8 cellular contexts compared by ENCODE assay signal in genomic region chr5:43063731-43064171, GRCh38. TPM values are rescaled to one million over a fixed set of nuclear protein-coding genes. Genes with fewer than 3 reads are reported as not detected.
A peak's percentile ranks its signal among the peaks of the same experiment; 100 is the strongest.
DNase-seq lines count a peak whose midpoint lies in the region; ATAC-seq and TF ChIP-seq lines count a peak whose summit lies in the region.

No MANE protein-coding gene starts in this region.

- no peaks in the 10 kb centered on the region for H3K9me3 ChIP-seq in psoas muscle

- ATAC-seq in psoas muscle: no peak

- H3K4me3 ChIP-seq in psoas muscle: peak overlapping the region; percentile 94

- H3K27me3 ChIP-seq in psoas muscle (ENCODE audit: insufficient read depth in 3 of 3, low read length in 2 of 3): no peaks in the 10 kb centered on the region

- TF ChIP-seq CTCF in RWPE1 (conservative IDR thresholded peaks at IDR 0.05; ENCODE audit: low read depth): no peak
- no peak for TF ChIP-seq CTCF in psoas muscle (IDR thresholded peaks at IDR 0.05)

- DNase-seq in ELR (ENCODE audit: low read depth): peak; percentile 42
- DNase-seq in RWPE1 (ENCODE audit: low spot score): no peak
- DNase-seq in epithelial cell of prostate (ENCODE audit: low read depth, low spot score): no peak
- peak; percentile 37 to 59 for DNase-seq in psoas muscle
- no peak for DNase-seq in COLO668 (lab: John Stamatoyannopoulos, UW; ENCODE audit: unreplicated experiment)
- DNase-seq in dedifferentiated amniotic fluid mesenchymal stem cell (ENCODE audit: extremely low spot score): no peak
- DNase-seq in NCI-H510A treated with DMSO at 0.1 percent for 48 hours (lab: John Stamatoyannopoulos, UW): no peak
- DNase-seq in 8988T: no peak

- peaks cover 9% of the 10 kb centered on the region for H3K4me1 ChIP-seq in psoas muscle

- WGBS in psoas muscle, 3 donors: 83 to 85% (median 84%) methylated on average over 12 of the region's 12 CpGs

- POLR2A ChIA-PET in RWPE1 (lab: Yijun Ruan, JAX; ENCODE audit: low non-redundant PET): interaction anchor here (1.5 kb wide), 1 partner anchor 57 kb away, joined by 4 read pairs; the partner anchor contains the start of gene ZNF131

- H3K27ac ChIP-seq in RWPE1 (peak overlapping the region; percentile 98), epithelial cell of prostate (peak overlapping the region; percentile 95), psoas muscle (peak overlapping the region; percentile 100)

- no peaks in the 10 kb centered on the region for H3K36me3 ChIP-seq in psoas muscle (ENCODE audit: insufficient read depth in 1 of 2, low read depth in 1 of 2)

- intact Hi-C loops in psoas muscle (cut with DNase I): loop anchor here (2.0 kb wide), 2 partner anchors 15 to 69 kb away; no protein-coding TSS in a partner anchor

- CTCF ChIA-PET in RWPE1 (lab: Yijun Ruan, JAX): interaction anchor here (2.2 kb wide), 1 partner anchor 21 kb away, joined by 11 read pairs; no protein-coding TSS in a partner anchor

RNA-seq across cellular contexts. Expression of gene ANXA2R, which starts 23.6 kb away (rescaled TPM):
- 1 to 10 TPM in 1 of 4 donors, under 1 TPM in 3; 0.46 to 1.6 (median 0.78) TPM for total RNA-seq in psoas muscle
- polyA plus RNA-seq in psoas muscle: 1 to 10 TPM in 2 of 3 donors, under 1 TPM in 1; 0.66 to 2.7 (median 1.8) TPM

RNA-seq across cellular contexts. Expression of gene ZNF131, which starts 57.0 kb away (rescaled TPM):
- 10 to 100 TPM; 16.7 to 23.7 (median 18.7) TPM for total RNA-seq in psoas muscle
- 10 to 100 TPM; 14.9 to 21.1 (median 15.2) TPM for polyA plus RNA-seq in psoas muscle

Comparison
In these comparisons a context has a peak if more than half of its experiments do, and no peak if none do; other contexts are left out.
1. DNase-seq: peak in ELR (single experiment) and psoas muscle (2 of 2); none in RWPE1 (single experiment), epithelial cell of prostate (single experiment), COLO668 (single experiment), dedifferentiated amniotic fluid mesenchymal stem cell (single experiment), NCI-H510A treated with DMSO at 0.1 percent for 48 hours (single experiment) and 8988T (single experiment).
2. Peak in every context shown above with its lines, with median percentiles within 50 percentile points of each other: H3K27ac ChIP-seq.